16 cellular contexts compared by ENCODE assay signal in genomic region chr13:110413311-110414040, GRCh38.
A peak's percentile ranks its signal among the peaks of the same experiment; 100 is the strongest.
DNase-seq lines count a peak whose midpoint lies in the region; ATAC-seq and TF ChIP-seq lines count a peak whose summit lies in the region.
"Had no signal": no experiment of that assay in that cellular context is flagged by ENCODE, and none has a peak within 500 bp of the region (broad histone marks: within the 10 kb centered on the region; RNA-seq: fewer than 3 reads in every experiment).

No MANE protein-coding gene starts in this region.

- no peaks in the 10 kb centered on the region for H3K9me3 ChIP-seq in left ventricle myocardium inferior (replicated peaks)
- no peaks in the 10 kb centered on the region for H3K9me3 ChIP-seq in sigmoid colon
- no peaks in the 10 kb centered on the region for H3K9me3 ChIP-seq in aorta (ENCODE audit: control insufficient read depth, low read length)

- WGBS in sigmoid colon, 2 donors: 83 to 90% methylated on average over 17 of the region's 17 CpGs
- WGBS in aorta, 2 donors: 61 to 67% methylated on average over 17 of the region's 17 CpGs

- TF ChIP-seq EP300 in sigmoid colon (IDR thresholded peaks at IDR 0.05): no peak

- H3K4me1 ChIP-seq in left ventricle myocardium inferior (peaks cover 97% of the 10 kb centered on the region), sigmoid colon (peaks cover 6 to 93% (median 90%) of the 10 kb centered on the region in 4 donors), aorta (ENCODE audit: control insufficient read depth in 1 of 2, insufficient read depth in 2 of 2, low read length in 2 of 2) (peaks cover 4 to 7% of the 10 kb centered on the region in 2 donors)

- intact Hi-C loops in left ventricle myocardium inferior (cut with micrococcal nuclease): loop anchor here (10.0 kb wide), 1 partner anchor 109 kb away; the partner anchor contains the start of genes COL4A1 and COL4A2
- intact Hi-C loops in left cardiac atrium (cut with DNase I): loop anchor here (2.0 to 10.0 kb wide), 4 partner anchors 69 to 191 kb away; partner anchors contain the start of genes COL4A1 (in 1 of the 2) and COL4A2 (in 1 of the 2)
- intact Hi-C loops in sigmoid colon (cut with DNase I): loop anchor here (2.0 kb wide), 1 partner anchor 75 kb away; no protein-coding TSS in a partner anchor
- intact Hi-C loops in aorta (cut with DNase I): loop anchor here (2.0 to 10.0 kb wide), 7 partner anchors 19 to 169 kb away; partner anchors contain the start of genes COL4A1 (in 1 of the 2) and COL4A2 (in 1 of the 2)

- TF ChIP-seq CTCF in left ventricle myocardium inferior (IDR thresholded peaks at IDR 0.05; ENCODE audit: borderline replicate concordance) (no peak), sigmoid colon (IDR thresholded peaks at IDR 0.05) (no peak)

- H3K36me3 ChIP-seq in left ventricle myocardium inferior (no peaks in the 10 kb centered on the region), sigmoid colon (peaks cover 0 to 15% (median 0%) of the 10 kb centered on the region in 4 donors), aorta (ENCODE audit: control insufficient read depth in 1 of 2, insufficient read depth in 2 of 2, low read length in 1 of 2) (no peaks in the 10 kb centered on the region)

- no peak for TF ChIP-seq POLR2A in sigmoid colon (IDR thresholded peaks at IDR 0.05)

- ATAC-seq in left cardiac atrium (no peak), aorta (ENCODE audit: low FRiP score) (no peak), GM21825 (IDR thresholded peaks at IDR 0.05; ENCODE audit: unreplicated experiment) (no peak), HG02870 (IDR thresholded peaks at IDR 0.05; ENCODE audit: unreplicated experiment) (no peak), GM21390 (IDR thresholded peaks at IDR 0.05; ENCODE audit: unreplicated experiment) (no peak)
- ATAC-seq: K562; stimulated activated naive CD8-positive, alpha-beta T cell treated with anti-CD3 and anti-CD28 coated beads, Interleukin-15, Interleukin-2, amounts not matched to agents 100 U/mL and 50 U/mL, for 24 hours had no signal

- DNase-seq in left ventricle myocardium inferior: no peak
- DNase-seq in left cardiac atrium: no peak
- no peak for DNase-seq in sigmoid colon
- DNase-seq in aorta: peak in 1 of 2 donors; percentile 77
- DNase-seq: ACHN; activated CD4-positive, alpha-beta T cell treated with anti-CD3 and anti-CD28 coated beads, Interleukin-2, amount 10 ng/mL, durations not matched to agents 7 days and 5 days; activated T-cell treated with anti-CD3 and anti-CD28 coated beads, Interleukin-2, amount 50 U/mL, for 1 hour; erythroblast; NCI-H1092 treated with DMSO at 0.1 percent for 48 hours; NCI-H2171; stimulated activated naive CD8-positive, alpha-beta T cell treated with anti-CD3 and anti-CD28 coated beads, Interleukin-15, Interleukin-2, amounts not matched to agents 100 U/mL and 50 U/mL, for 24 hours had no signal

- H3K27me3 ChIP-seq in left ventricle myocardium inferior (ENCODE audit: low read depth) (no peaks in the 10 kb centered on the region), layer of hippocampus (ENCODE audit: control insufficient read depth, insufficient read depth, low read length) (no peaks in the 10 kb centered on the region), sigmoid colon (no peaks in the 10 kb centered on the region), aorta (ENCODE audit: control insufficient read depth in 1 of 2, insufficient read depth in 2 of 2, low read length in 1 of 2) (no peaks in the 10 kb centered on the region)

- H3K4me3 ChIP-seq in left ventricle myocardium inferior: no peak overlapping the region
- no peak overlapping the region for H3K4me3 ChIP-seq in sigmoid colon
- H3K4me3 ChIP-seq in aorta (ENCODE audit: low read length in 2 of 2): no peak overlapping the region
- H3K4me3 ChIP-seq: K562 had no signal

- H3K27ac ChIP-seq in left ventricle myocardium inferior (replicated peaks): peak overlapping the region; percentile 88
- peak overlapping the region; percentile 15 for H3K27ac ChIP-seq in layer of hippocampus (ENCODE audit: low read depth, low read length)
- H3K27ac ChIP-seq in sigmoid colon: peak overlapping the region; percentile 87 to 98 (median 90)
- peak overlapping the region; percentile 37 to 92 for H3K27ac ChIP-seq in aorta (ENCODE audit: low read depth in 1 of 2, low read length in 2 of 2)

Comparison
In these comparisons a context has a peak if more than half of its experiments do, and no peak if none do; other contexts are left out.
1. H3K27ac ChIP-seq: peak in every context shown above with its lines; median percentile 90 in sigmoid colon; 88 in left ventricle myocardium inferior; 64 in aorta; 15 in layer of hippocampus.